Comparison of ENCODE assay signal across 8 cellular contexts in the genomic region with DNA sequence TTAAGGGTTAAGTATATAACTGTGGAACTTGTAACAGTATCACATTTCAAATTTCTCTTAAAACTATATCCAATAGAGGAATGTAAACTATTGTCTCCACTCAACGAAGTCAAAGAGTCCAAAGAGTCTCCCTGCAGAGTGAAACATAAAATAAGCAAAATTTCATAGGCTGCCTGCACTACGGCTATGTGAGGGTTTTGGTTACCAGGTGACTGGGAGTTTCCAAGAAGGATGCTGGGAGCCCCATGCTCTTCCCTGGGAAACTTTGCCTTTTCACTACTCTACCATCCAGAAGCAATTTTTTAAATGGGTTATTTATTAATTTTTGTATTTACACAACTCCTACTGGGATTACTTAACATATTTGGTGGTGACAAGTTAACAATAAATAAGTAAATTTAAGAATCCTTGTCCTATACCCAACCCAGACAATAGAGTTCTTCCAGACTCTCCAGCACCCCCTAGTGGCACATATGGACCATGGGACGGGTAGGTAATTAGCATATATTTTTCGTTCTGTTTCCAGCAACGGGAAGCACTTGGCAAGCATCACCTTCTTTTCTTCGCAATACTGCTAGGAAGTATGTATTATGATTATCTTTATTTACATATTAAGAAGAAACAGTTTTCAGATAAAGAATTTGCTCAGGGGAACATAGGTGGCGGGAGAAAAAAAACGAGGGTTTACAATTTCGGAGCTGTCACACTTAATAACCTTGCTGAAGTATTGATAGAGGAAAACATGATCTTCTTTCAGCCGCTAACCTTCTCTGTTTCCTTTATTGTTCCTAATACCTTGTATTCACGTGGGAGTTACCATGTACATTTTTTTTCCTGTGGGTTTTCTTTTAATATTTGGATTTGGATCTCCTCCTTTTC. TPM values are rescaled to one million over a fixed set of nuclear protein-coding genes. Genes with fewer than 3 reads are reported as not detected.
DNase-seq lines count a peak whose midpoint lies in the region; ATAC-seq and TF ChIP-seq lines count a peak whose summit lies in the region.

No MANE protein-coding gene starts in this region.

- TF ChIP-seq CTCF in DOHH2 (IDR thresholded peaks at IDR 0.05; ENCODE audit: low read depth, low read length, poor library complexity, severe bottlenecking), result peak; percentile 81
- peak; percentile 71 to 72 for TF ChIP-seq CTCF in left lung (IDR thresholded peaks at IDR 0.05)

- H3K9me3 ChIP-seq in DOHH2 (ENCODE audit: control insufficient read depth, insufficient read depth, low read length) (no peaks in the 10 kb centered on the region), left lung (no peaks in the 10 kb centered on the region)

- no peak overlapping the region for H3K27ac ChIP-seq in DOHH2 (ENCODE audit: low read depth, low read length)
- H3K27ac ChIP-seq in left lung, result peak overlapping the region; percentile 14 to 15

- H3K4me3 ChIP-seq in DOHH2 (ENCODE audit: low read length) (no peak overlapping the region), left lung (peak overlapping the region in 1 of 2 donors; percentile 2)

- no peak overlapping the region for H3K4me2 ChIP-seq in DOHH2 (ENCODE audit: low read length)

- H3K4me1 ChIP-seq in DOHH2 (ENCODE audit: control insufficient read depth, low read length), result no peaks in the 10 kb centered on the region
- peaks cover 0 to 4% of the 10 kb centered on the region in 2 donors for H3K4me1 ChIP-seq in left lung

- H4K20me1 ChIP-seq in DOHH2 (ENCODE audit: control insufficient read depth, insufficient read depth, low read depth, low read length), result no peaks in the 10 kb centered on the region

- intact Hi-C loops in left lung (cut with DNase I), result no loop called here

- no peaks in the 10 kb centered on the region for H3K9me2 ChIP-seq in DOHH2 (replicated peaks; ENCODE audit: control insufficient read depth, low read length)

- ATAC-seq in GM21367 (IDR thresholded peaks at IDR 0.05; ENCODE audit: unreplicated experiment) (peak; percentile 64), SK-N-SH treated with all-trans-retinoic acid at 6 μM for 48 hours (peak; percentile 97), left lung (peak; percentile 94), HG03108 (IDR thresholded peaks at IDR 0.05; ENCODE audit: unreplicated experiment) (no peak)

- no peaks in the 10 kb centered on the region for H3K27me3 ChIP-seq in DOHH2 (ENCODE audit: control insufficient read depth, low read length)
- no peaks in the 10 kb centered on the region for H3K27me3 ChIP-seq in left lung

- H3K36me3 ChIP-seq in DOHH2 (ENCODE audit: control insufficient read depth, low read length) (no peaks in the 10 kb centered on the region), left lung (no peaks in the 10 kb centered on the region)

- no peaks in the 10 kb centered on the region for H3F3A ChIP-seq in DOHH2 (ENCODE audit: control insufficient read depth, insufficient read depth)

- H3K79me2 ChIP-seq in DOHH2 (ENCODE audit: control insufficient read depth, low read length), result no peaks in the 10 kb centered on the region

- peak; percentile 54 for DNase-seq in LHCN-M2 (ENCODE audit: low read depth)
- DNase-seq in central memory CD4-positive, alpha-beta T cell, result peak; percentile 4
- DNase-seq in left lung, result peak in 1 of 2 donors; percentile 43
- DNase-seq in stimulated activated CD8-positive, alpha-beta memory T cell treated with anti-CD3 and anti-CD28 coated beads, Interleukin-7, amount 100 ng/mL, for 24 hours (ENCODE audit: low read depth), result peak; percentile 10

TF ChIP-seq in SK-N-SH treated with all-trans-retinoic acid at 6 μM for 48 hours, 23 proteins besides CTCF, POLR2A, EP300 and RAD21:
- TF ChIP-seq ZFP3 (CRISPR knock-in tag; IDR thresholded peaks at IDR 0.05) (no peak), TSHZ2 (CRISPR knock-in tag; IDR thresholded peaks at IDR 0.05) (no peak), SNAI2 (CRISPR knock-in tag; IDR thresholded peaks at IDR 0.05) (no peak), CSRNP3 (CRISPR knock-in tag; IDR thresholded peaks at IDR 0.05) (no peak), TCF4 (CRISPR knock-in tag; IDR thresholded peaks at IDR 0.05; ENCODE audit: borderline replicate concordance) (no peak), ZC3H10 (CRISPR knock-in tag; IDR thresholded peaks at IDR 0.05) (no peak), GLIS3 (CRISPR knock-in tag; IDR thresholded peaks at IDR 0.05) (no peak), TOX (CRISPR knock-in tag; IDR thresholded peaks at IDR 0.05; ENCODE audit: borderline replicate concordance) (no peak), ISL1 (CRISPR knock-in tag; IDR thresholded peaks at IDR 0.05) (no peak), CSDC2 (CRISPR knock-in tag; IDR thresholded peaks at IDR 0.05) (no peak), OSR1 (CRISPR knock-in tag; IDR thresholded peaks at IDR 0.05) (no peak), PPARA (CRISPR knock-in tag; IDR thresholded peaks at IDR 0.05; ENCODE audit: borderline replicate concordance) (no peak)

RNA-seq across cellular contexts. Expression of gene FMO2, which starts 3.5 kb away (rescaled TPM):
- total RNA-seq in LHCN-M2 (2014; rRNA removed), result not detected in 2 replicates
- not detected for polyA plus RNA-seq in LHCN-M2 (2012)
- total RNA-seq in left lung, result 10 to 100 TPM; 33.9 to 63.4 TPM

RNA-seq across cellular contexts. Expression of gene FMO1, which starts 59.7 kb away (rescaled TPM):
- total RNA-seq in LHCN-M2 (2014; rRNA removed), result not detected in 2 replicates
- not detected for polyA plus RNA-seq in LHCN-M2 (2012)
- total RNA-seq in left lung, result 1 to 10 TPM; 1.9 to 2.7 TPM

Comparison
In these comparisons a context has a peak if more than half of its experiments do, and no peak if none do; other contexts are left out.
1. RNA of gene FMO2, which starts 3.5 kb away (total RNA-seq): 33.9 to 63.4 TPM in left lung; not detected in LHCN-M2; every median in the first group is over 10 times any median in the second.